In genomic region chr5:174615986-174616500, GRCh38 we compare ENCODE assay signal across 22 cellular contexts.
"Had no signal": no experiment of that assay in that cellular context is flagged by ENCODE, and none has a peak within 500 bp of the region (broad histone marks: within the 10 kb centered on the region; RNA-seq: fewer than 3 reads in every experiment).

No MANE protein-coding gene starts in this region.

- H3K9ac ChIP-seq: neural progenitor cell had no signal

- H3K4me3 ChIP-seq: colonic mucosa, left lung, neural progenitor cell, psoas muscle, sigmoid colon, spleen, thoracic aorta, tibial nerve, vagina had no signal

- H3K4me2 ChIP-seq: neural progenitor cell had no signal

- H3K36me3 Mint-ChIP-seq: naive thymus-derived CD4-positive, alpha-beta T cell; neural progenitor cell; stimulated activated memory B cell treated with anti-CD40 and anti-IgM and Interleukin-4, amounts not matched to agents 10 μg/mL and 1 μg/mL and 100 μg/mL, for 72 hours had no signal

- H3K4me1 Mint-ChIP-seq: stimulated activated memory B cell treated with anti-CD40 and anti-IgM and Interleukin-4, amounts not matched to agents 10 μg/mL and 1 μg/mL and 100 μg/mL, for 72 hours had no signal

- H2AFZ ChIP-seq: neural progenitor cell had no signal

- ATAC-seq: left cardiac atrium; left lung; naive thymus-derived CD4-positive, alpha-beta T cell; psoas muscle; right cardiac atrium; stimulated activated memory B cell treated with anti-CD40 and anti-IgM and Interleukin-4, amounts not matched to agents 10 μg/mL and 1 μg/mL and 100 μg/mL, for 72 hours; stimulated activated naive CD8-positive, alpha-beta T cell treated with anti-CD3 and anti-CD28 coated beads, Interleukin-15, Interleukin-2, amounts not matched to agents 100 U/mL and 50 U/mL, for 24 hours had no signal

- FAIRE-seq: frontal cortex had no signal

- H3K9me3 ChIP-seq: colonic mucosa, left lung, psoas muscle, spleen, thoracic aorta, vagina had no signal

- H3K4me1 ChIP-seq: colonic mucosa, left lung, psoas muscle, sigmoid colon, spleen, tibial nerve, vagina had no signal

- H3K9me3 Mint-ChIP-seq: dendritic cell treated with granulocyte-macrophage colony-stimulating factor and Interleukin-4, amounts not matched to agents 40 ng/mL and 50 ng/mL, for 4 days; stimulated activated memory B cell treated with anti-CD40 and anti-IgM and Interleukin-4, amounts not matched to agents 10 μg/mL and 1 μg/mL and 100 μg/mL, for 72 hours had no signal

- H3K27me3 ChIP-seq: colonic mucosa, neural progenitor cell, tibial nerve, vagina had no signal

- DNase-seq: colonic mucosa; effector CD8-positive, alpha-beta T cell; left cardiac atrium; left lung; mesenchymal stem cell; midbrain; naive thymus-derived CD4-positive, alpha-beta T cell; psoas muscle; right cardiac atrium; sigmoid colon; spleen; stimulated activated CD4-positive, alpha-beta T cell treated with anti-CD3 and anti-CD28 coated beads, Interleukin-4, amount 100 ng/mL, for 4 hours; stimulated activated naive CD8-positive, alpha-beta T cell treated with anti-CD3 and anti-CD28 coated beads, Interleukin-15, Interleukin-2, amounts not matched to agents 100 U/mL and 50 U/mL, for 24 hours; substantia nigra had no signal

- H3K36me3 ChIP-seq: colonic mucosa, left lung, neural progenitor cell, sigmoid colon, spleen, thoracic aorta, tibial nerve, vagina had no signal

- H3K4me3 Mint-ChIP-seq: dendritic cell treated with granulocyte-macrophage colony-stimulating factor and Interleukin-4, amounts not matched to agents 40 ng/mL and 50 ng/mL, for 4 days; naive thymus-derived CD4-positive, alpha-beta T cell; nephron; neural progenitor cell; stimulated activated memory B cell treated with anti-CD40 and anti-IgM and Interleukin-4, amounts not matched to agents 10 μg/mL and 1 μg/mL and 100 μg/mL, for 72 hours had no signal

- H3K27ac Mint-ChIP-seq: dendritic cell treated with granulocyte-macrophage colony-stimulating factor and Interleukin-4, amounts not matched to agents 40 ng/mL and 50 ng/mL, for 4 days; naive thymus-derived CD4-positive, alpha-beta T cell; nephron; neural progenitor cell; stimulated activated memory B cell treated with anti-CD40 and anti-IgM and Interleukin-4, amounts not matched to agents 10 μg/mL and 1 μg/mL and 100 μg/mL, for 72 hours had no signal

- H3K27ac ChIP-seq: colonic mucosa, left lung, neural progenitor cell, psoas muscle, sigmoid colon, spleen, thoracic aorta, tibial nerve, vagina had no signal
